Comparison of ENCODE assay signal across 9 cellular contexts in the genomic region with DNA sequence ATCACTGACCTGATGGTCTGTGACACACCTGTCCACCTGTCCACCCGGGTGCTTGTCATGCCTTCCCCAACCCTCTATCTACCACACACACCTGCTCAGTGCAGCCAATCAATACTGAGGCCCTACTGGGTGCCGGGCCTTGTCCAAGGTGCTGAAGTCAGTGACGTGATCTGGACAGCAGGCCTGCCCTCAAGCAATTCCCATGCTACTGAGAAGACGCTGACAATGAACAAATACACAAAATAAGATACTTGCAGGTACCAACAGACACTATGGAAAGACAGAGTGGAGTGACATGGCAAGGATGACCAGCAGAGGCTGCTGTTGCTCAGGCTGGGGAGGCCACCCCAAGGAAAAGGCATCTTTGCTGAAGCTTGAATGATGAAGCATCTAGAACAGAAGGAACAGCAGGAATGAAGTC. TPM values are rescaled to one million over a fixed set of nuclear protein-coding genes. Genes with fewer than 3 reads are reported as not detected.
DNase-seq lines count a peak whose midpoint lies in the region; ATAC-seq and TF ChIP-seq lines count a peak whose summit lies in the region.
"Had no signal": no experiment of that assay in that cellular context is flagged by ENCODE, and none has a peak within 500 bp of the region (broad histone marks: within the 10 kb centered on the region; RNA-seq: fewer than 3 reads in every experiment).

No MANE protein-coding gene starts in this region.

- ATAC-seq in mucosa of descending colon (peak; percentile 71), GM21423 (IDR thresholded peaks at IDR 0.05; ENCODE audit: unreplicated experiment) (no peak), GM21786 (IDR thresholded peaks at IDR 0.05; ENCODE audit: unreplicated experiment) (no peak), GM18519 (IDR thresholded peaks at IDR 0.05; ENCODE audit: low FRiP score, unreplicated experiment) (no peak)

- TF ChIP-seq CTCF in LNCaP clone FGC (IDR thresholded peaks at IDR 0.05; ENCODE audit: control insufficient read depth, extremely low read depth, insufficient read depth), result peak; percentile 68
- TF ChIP-seq CTCF in breast epithelium (IDR thresholded peaks at IDR 0.05), result peak in 2 of 3 donors; percentile 47 to 60
- peak; percentile 38 for TF ChIP-seq CTCF in mucosa of descending colon (IDR thresholded peaks at IDR 0.05)

- H3K36me3 ChIP-seq in breast epithelium (no peaks in the 10 kb centered on the region), mucosa of descending colon (ENCODE audit: low read depth) (no peaks in the 10 kb centered on the region)
- H3K36me3 ChIP-seq: BLaER1 treated with 17β-estradiol and CSF1 and Interleukin-3, amounts not matched to agents 10 nM and 100 nM had no signal

- H3K27me3 ChIP-seq in breast epithelium, result no peaks in the 10 kb centered on the region
- H3K27me3 ChIP-seq: BLaER1 treated with 17β-estradiol and CSF1 and Interleukin-3, amounts not matched to agents 10 nM and 100 nM had no signal

- H3K4me3 ChIP-seq in LNCaP clone FGC (ENCODE audit: low read depth, low read length) (no peak overlapping the region), breast epithelium (no peak overlapping the region), mucosa of descending colon (no peak overlapping the region)
- H3K4me3 ChIP-seq: BLaER1 treated with 17β-estradiol and CSF1 and Interleukin-3, amounts not matched to agents 10 nM and 100 nM had no signal

- no peak overlapping the region for H3K27ac ChIP-seq in breast epithelium
- H3K27ac ChIP-seq: BLaER1 treated with 17β-estradiol and CSF1 and Interleukin-3, amounts not matched to agents 10 nM and 100 nM had no signal

- DNase-seq in NCI-H1417 (lab: John Stamatoyannopoulos, UW) (peak in 2 of 3 experiments; percentile 18 to 46), NCI-H1417 treated with DMSO at 0.1 percent for 48 hours (lab: John Stamatoyannopoulos, UW) (no peak), LNCaP clone FGC (ENCODE audit: low read depth) (no peak), breast epithelium (ENCODE audit: low spot score in 2 of 2) (peak in 1 of 2 donors; percentile 18), mucosa of descending colon (peak in 2 of 3 donors; percentile 44 to 46)

- no peak for TF ChIP-seq POLR2A in breast epithelium (IDR thresholded peaks at IDR 0.05)

- H3K9me3 ChIP-seq in breast epithelium (no peaks in the 10 kb centered on the region), mucosa of descending colon (no peaks in the 10 kb centered on the region)

- H3K4me1 ChIP-seq in breast epithelium (no peaks in the 10 kb centered on the region), mucosa of descending colon (ENCODE audit: low read depth) (no peaks in the 10 kb centered on the region)

- intact Hi-C loops in breast epithelium (cut with DNase I; ENCODE audit: low total_unique reads), result no loop called here
- intact Hi-C loops in mucosa of descending colon (cut with DNase I, micrococcal nuclease), result no loop called here

RNA-seq across cellular contexts. Expression of gene PLAAT3, which starts 21.2 kb away (rescaled TPM):
- total RNA-seq in breast epithelium, result 100 to 1,000 TPM; 128 to 527 (median 204) TPM
- 10 to 100 TPM; 15.1 to 58.5 (median 26.7) TPM for total RNA-seq in mucosa of descending colon

RNA-seq across cellular contexts. Expression of gene PLAAT2, which starts 29.8 kb away (rescaled TPM):
- 1 to 10 TPM; 1.1 to 2.6 (median 2.0) TPM for total RNA-seq in breast epithelium
- 100 to 1,000 TPM in 1 of 3 donors, 10 to 100 TPM in 2; 44.3 to 238 (median 62.8) TPM for total RNA-seq in mucosa of descending colon

RNA-seq across cellular contexts. Expression of gene PLAAT4, which starts 56.4 kb away (rescaled TPM):
- total RNA-seq in breast epithelium, result 10 to 100 TPM; 13.9 to 100.0 (median 95.3) TPM
- total RNA-seq in mucosa of descending colon, result 10 to 100 TPM; 57.0 to 99.0 (median 96.7) TPM

Comparison
In these comparisons a context has a peak if more than half of its experiments do, and no peak if none do; other contexts are left out.
1. DNase-seq: peak in NCI-H1417 (2 of 3) and mucosa of descending colon (2 of 3); none in NCI-H1417 treated with DMSO at 0.1 percent for 48 hours (single experiment) and LNCaP clone FGC (single experiment).
2. RNA of gene PLAAT2, which starts 29.8 kb away (total RNA-seq): 44.3 to 238 TPM in mucosa of descending colon; 1.1 to 2.6 TPM in breast epithelium; every median in the first group is over 10 times any median in the second.
3. Peak in every context shown above with its lines, with median percentiles within 50 percentile points of each other: CTCF ChIP-seq.